In the genomic region with DNA sequence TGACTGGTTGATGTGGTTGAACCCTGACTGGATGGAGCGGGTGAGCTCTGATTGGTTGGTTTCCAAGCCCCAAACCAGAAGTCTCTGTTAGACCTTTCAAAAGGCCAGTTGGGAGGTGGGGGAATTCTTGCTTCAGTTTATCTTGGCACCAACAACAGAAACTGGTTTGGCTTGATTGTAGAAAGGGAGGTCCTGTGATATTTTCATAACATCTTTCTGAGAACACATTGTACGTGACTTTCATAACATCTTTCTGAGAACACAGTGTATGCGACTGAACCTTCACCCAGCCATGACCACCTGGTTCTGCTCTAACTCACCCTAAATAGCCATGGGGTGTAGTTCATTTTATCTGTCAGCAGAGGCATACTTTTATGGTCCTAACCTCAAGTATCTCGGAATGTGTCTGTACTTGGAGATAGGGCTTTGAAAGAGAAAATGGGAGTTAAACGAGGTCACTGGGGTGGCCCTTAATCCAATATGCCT, we compare ENCODE assay signal across 20 cellular contexts.
DNase-seq lines count a peak whose midpoint lies in the region; ATAC-seq and TF ChIP-seq lines count a peak whose summit lies in the region.
"Had no signal": no experiment of that assay in that cellular context is flagged by ENCODE, and none has a peak within 500 bp of the region (broad histone marks: within the 10 kb centered on the region; RNA-seq: fewer than 3 reads in every experiment).

No MANE protein-coding gene starts in this region.

- peak; percentile 75 for TF ChIP-seq EP300 in ovary (IDR thresholded peaks at IDR 0.05)

- no peak overlapping the region for H3K9ac ChIP-seq in endodermal cell (ENCODE audit: extremely low read depth, low read length, poor library complexity, severe bottlenecking)

- H3K9me3 ChIP-seq in ascending aorta (no peaks in the 10 kb centered on the region), endodermal cell (ENCODE audit: control insufficient read depth, low read length) (peaks cover 42% of the 10 kb centered on the region), ovary (no peaks in the 10 kb centered on the region)

- DNase-seq in ascending aorta (ENCODE audit: low spot score in 2 of 2) (no peak), endodermal cell (peak; percentile 32), ovary (peak in 3 of 5 donors; percentile 60 to 72 (median 71)), type B pancreatic cell (ENCODE audit: extremely low spot score, unreplicated experiment) (no peak)
- DNase-seq: activated naive CD4-positive, alpha-beta T cell treated with Interleukin-2 at 50 U/mL for 16 hours; activated T-cell treated with anti-CD3 and anti-CD28 coated beads, Interleukin-2, amount 50 U/mL, for 1 hour; amygdala; erythroblast; foreskin melanocyte; NCI-H1436 treated with DMSO at 0.1 percent for 48 hours; NCI-H2171; NCI-H524; nucleus accumbens; retina had no signal

- H3K4me1 ChIP-seq in ascending aorta (no peaks in the 10 kb centered on the region), endodermal cell (ENCODE audit: control insufficient read depth, insufficient read depth, low read length) (no peaks in the 10 kb centered on the region), ovary (ENCODE audit: insufficient read depth) (peaks cover 17% of the 10 kb centered on the region)
- H3K4me1 ChIP-seq: HAP-1 had no signal

- H3K4me1 Mint-ChIP-seq in endodermal cell (peaks cover 10% of the 10 kb centered on the region), type B pancreatic cell (ENCODE audit: unreplicated experiment) (peaks cover 4% of the 10 kb centered on the region)

- H3K27me3 Mint-ChIP-seq in endodermal cell (ENCODE audit: insufficient read depth) = no peaks in the 10 kb centered on the region
- H3K27me3 Mint-ChIP-seq in type B pancreatic cell = no peaks in the 10 kb centered on the region
- H3K27me3 Mint-ChIP-seq: stimulated activated naive CD8-positive, alpha-beta T cell treated with anti-CD3 and anti-CD28 coated beads, Interleukin-15, Interleukin-2, amounts not matched to agents 100 ng/mL and 50 ng/mL, for 24 hours had no signal

- no peak overlapping the region for H3K4me3 ChIP-seq in ascending aorta
- no peak overlapping the region for H3K4me3 ChIP-seq in endodermal cell (ENCODE audit: low read length)
- H3K4me3 ChIP-seq in ovary = no peak overlapping the region
- H3K4me3 ChIP-seq: HAP-1 had no signal

- TF ChIP-seq POLR2A in ovary (IDR thresholded peaks at IDR 0.05) = no peak

- peak in 2 of 3 experiments; percentile 14 to 24 for TF ChIP-seq CTCF in ascending aorta (IDR thresholded peaks at IDR 0.05)
- peak; percentile 53 for TF ChIP-seq CTCF in endodermal cell (conservative IDR thresholded peaks at IDR 0.05)
- TF ChIP-seq CTCF in ovary (IDR thresholded peaks at IDR 0.05) = peak in 1 of 3 donors; percentile 67
- peak; percentile 37 for TF ChIP-seq CTCF in type B pancreatic cell (conservative IDR thresholded peaks at IDR 0.05)

- ATAC-seq in GM21360 (IDR thresholded peaks at IDR 0.05; ENCODE audit: unreplicated experiment) (no peak), GM21526 (IDR thresholded peaks at IDR 0.05; ENCODE audit: low FRiP score, unreplicated experiment) (no peak), HG03378 (IDR thresholded peaks at IDR 0.05; ENCODE audit: unreplicated experiment) (no peak)

- H3K27ac Mint-ChIP-seq in endodermal cell = no peak overlapping the region
- H3K27ac Mint-ChIP-seq in type B pancreatic cell = peak overlapping the region; percentile 89
- H3K27ac Mint-ChIP-seq: stimulated activated naive CD8-positive, alpha-beta T cell treated with anti-CD3 and anti-CD28 coated beads, Interleukin-15, Interleukin-2, amounts not matched to agents 100 ng/mL and 50 ng/mL, for 24 hours had no signal

- intact Hi-C loops in ascending aorta (cut with DNase I) (no loop called here), ovary (cut with DNase I) (no loop called here)

- H3K4me3 Mint-ChIP-seq in endodermal cell (no peak overlapping the region), type B pancreatic cell (peak overlapping the region; percentile 61)
- H3K4me3 Mint-ChIP-seq: stimulated activated naive CD8-positive, alpha-beta T cell treated with anti-CD3 and anti-CD28 coated beads, Interleukin-15, Interleukin-2, amounts not matched to agents 100 ng/mL and 50 ng/mL, for 24 hours had no signal

- H3K36me3 ChIP-seq in ascending aorta (no peaks in the 10 kb centered on the region), endodermal cell (ENCODE audit: control insufficient read depth, insufficient read depth, low read length) (peaks cover 53% of the 10 kb centered on the region), ovary (no peaks in the 10 kb centered on the region)
- H3K36me3 ChIP-seq: HAP-1 had no signal

- 76 to 94% methylated on average over 3 to 5 of the region's 5 CpGs for WGBS in endodermal cell (ENCODE audit: insufficient coverage in 1 of 2, insufficient read length in 1 of 2), 2 experiments
- WGBS in ovary, 3 donors = 17 to 20% (median 17%) methylated on average over 5 of the region's 5 CpGs

- H3K36me3 Mint-ChIP-seq in endodermal cell (ENCODE audit: low read depth) (peaks cover 41% of the 10 kb centered on the region), type B pancreatic cell (peaks cover 6% of the 10 kb centered on the region)

- H3K27ac ChIP-seq in ascending aorta (peak overlapping the region in 1 of 2 donors; percentile 63), endodermal cell (ENCODE audit: low read depth, low read length) (no peak overlapping the region), ovary (peak overlapping the region; percentile 59 to 81)
- H3K27ac ChIP-seq: RWPE1 had no signal

- H3K9me3 Mint-ChIP-seq in endodermal cell (peaks cover 31% of the 10 kb centered on the region), type B pancreatic cell (peaks cover 16% of the 10 kb centered on the region)

- H3K27me3 ChIP-seq in ascending aorta (no peaks in the 10 kb centered on the region), endodermal cell (ENCODE audit: control insufficient read depth, insufficient read depth, low read length, poor library complexity, severe bottlenecking) (no peaks in the 10 kb centered on the region), ovary (no peaks in the 10 kb centered on the region)

Comparison
In these comparisons a context has a peak if more than half of its experiments do, and no peak if none do; other contexts are left out.
1. DNase-seq: peak in endodermal cell (single experiment) and ovary (3 of 5); none in ascending aorta (0 of 2) and type B pancreatic cell (single experiment).